9 cellular contexts compared by ENCODE assay signal in genomic region chr3:124770341-124771082, GRCh38. TPM values are rescaled to one million over a fixed set of nuclear protein-coding genes. Genes with fewer than 3 reads are reported as not detected.
A peak's percentile ranks its signal among the peaks of the same experiment; 100 is the strongest.
DNase-seq lines count a peak whose midpoint lies in the region; ATAC-seq and TF ChIP-seq lines count a peak whose summit lies in the region.
"Had no signal": no experiment of that assay in that cellular context is flagged by ENCODE, and none has a peak within 500 bp of the region (broad histone marks: within the 10 kb centered on the region; RNA-seq: fewer than 3 reads in every experiment).

No MANE protein-coding gene starts in this region.

- peak overlapping the region; percentile 51 to 62 for H3K27ac ChIP-seq in ascending aorta
- H3K27ac ChIP-seq: HL-60 had no signal

- ATAC-seq in activated CD4-positive, alpha-beta T cell treated with anti-CD3 and anti-CD28 coated beads for 36 hours: no peak
- ATAC-seq: activated naive CD4-positive, alpha-beta T cell treated with anti-CD3 and anti-CD28 coated beads, Interleukin-2, amount 50 U/mL, for 72 hours had no signal

- H3K36me3 ChIP-seq in ascending aorta: peaks cover 45 to 57% of the 10 kb centered on the region in 2 donors

- H3K9me3 Mint-ChIP-seq in activated CD4-positive, alpha-beta T cell treated with anti-CD3 and anti-CD28 coated beads for 36 hours (ENCODE audit: low read depth): no peaks in the 10 kb centered on the region
- H3K9me3 Mint-ChIP-seq: activated naive CD4-positive, alpha-beta T cell treated with anti-CD3 and anti-CD28 coated beads, Interleukin-2, amount 50 U/mL, for 72 hours had no signal

- peaks cover 28 to 43% of the 10 kb centered on the region in 2 donors for H3K4me1 ChIP-seq in ascending aorta

- TF ChIP-seq CTCF in ascending aorta (IDR thresholded peaks at IDR 0.05): no peak

- no peak overlapping the region for H3K4me3 ChIP-seq in ascending aorta

- CTCF ChIA-PET in activated CD4-positive, alpha-beta T cell treated with anti-CD3 and anti-CD28 coated beads for 36 hours (lab: Charles Lee): interaction anchor here (0.5 to 1.9 kb wide), 5 partner anchors 10 to 135 kb away, joined by 3 to 10 read pairs (median 6); no protein-coding TSS in a partner anchor

- H3K4me3 Mint-ChIP-seq in activated CD4-positive, alpha-beta T cell treated with anti-CD3 and anti-CD28 coated beads for 36 hours: no peak overlapping the region

- POLR2A ChIA-PET in activated CD4-positive, alpha-beta T cell treated with anti-CD3 and anti-CD28 coated beads for 36 hours (lab: Charles Lee): no interaction called here

- H3K27me3 Mint-ChIP-seq in activated CD4-positive, alpha-beta T cell treated with anti-CD3 and anti-CD28 coated beads for 36 hours: peaks cover 8% of the 10 kb centered on the region

- intact Hi-C loops in ascending aorta (cut with DNase I): loop anchor here (5.0 kb wide), 1 partner anchor 42 kb away; no protein-coding TSS in a partner anchor
- intact Hi-C loops in activated CD4-positive, alpha-beta T cell treated with anti-CD3 and anti-CD28 coated beads for 36 hours (cut with DNase I, micrococcal nuclease): no loop called here

- no peaks in the 10 kb centered on the region for H3K4me1 Mint-ChIP-seq in activated CD4-positive, alpha-beta T cell treated with anti-CD3 and anti-CD28 coated beads for 36 hours

- H3K9me3 ChIP-seq in ascending aorta: no peaks in the 10 kb centered on the region

- H3K27ac Mint-ChIP-seq in activated CD4-positive, alpha-beta T cell treated with anti-CD3 and anti-CD28 coated beads for 36 hours: no peak overlapping the region
- H3K27ac Mint-ChIP-seq: activated naive CD4-positive, alpha-beta T cell treated with anti-CD3 and anti-CD28 coated beads, Interleukin-2, amount 50 U/mL, for 72 hours had no signal

- no peaks in the 10 kb centered on the region for H3K27me3 ChIP-seq in ascending aorta

- DNase-seq in NCI-H187 (lab: John Stamatoyannopoulos, UW): peak; percentile 27 to 47
- DNase-seq in ascending aorta (ENCODE audit: low spot score in 2 of 2): no peak
- DNase-seq in hypothalamus (lab: John Stamatoyannopoulos, UW): peak in 32 of 51 donors; percentile 5 to 77 (median 39)
- DNase-seq in superior temporal gyrus (ENCODE audit: extremely low spot score): peak; percentile 33
- DNase-seq in NCI-H1694 treated with DMSO at 0.1 percent for 48 hours (lab: John Stamatoyannopoulos, UW): no peak
- no peak for DNase-seq in iPS-NIHi11 (ENCODE audit: low spot score)
- no peak for DNase-seq in activated CD4-positive, alpha-beta T cell treated with anti-CD3 and anti-CD28 coated beads for 36 hours

- no peaks in the 10 kb centered on the region for H3K36me3 Mint-ChIP-seq in activated CD4-positive, alpha-beta T cell treated with anti-CD3 and anti-CD28 coated beads for 36 hours (ENCODE audit: low read depth)
- H3K36me3 Mint-ChIP-seq: activated naive CD4-positive, alpha-beta T cell treated with anti-CD3 and anti-CD28 coated beads, Interleukin-2, amount 50 U/mL, for 72 hours had no signal

RNA-seq across cellular contexts. Expression of gene UMPS, which starts 40.3 kb away (rescaled TPM):
- 4.5 TPM for total RNA-seq in ascending aorta
- total RNA-seq in activated CD4-positive, alpha-beta T cell treated with anti-CD3 and anti-CD28 coated beads for 36 hours: 10 to 100 TPM; 35.9 to 42.4 TPM

Comparison
In these comparisons a context has a peak if more than half of its experiments do, and no peak if none do; other contexts are left out.
1. DNase-seq: peak in NCI-H187 (2 of 2), hypothalamus (32 of 51) and superior temporal gyrus (single experiment); none in ascending aorta (0 of 2), NCI-H1694 treated with DMSO at 0.1 percent for 48 hours (single experiment), iPS-NIHi11 (single experiment) and activated CD4-positive, alpha-beta T cell treated with anti-CD3 and anti-CD28 coated beads for 36 hours (single experiment).